8 cellular contexts compared by ENCODE assay signal in genomic region chr4:121869841-121870822, GRCh38. TPM values are rescaled to one million over a fixed set of nuclear protein-coding genes. Genes with fewer than 3 reads are reported as not detected.
DNase-seq lines count a peak whose midpoint lies in the region; ATAC-seq, FAIRE-seq and TF ChIP-seq lines count a peak whose summit lies in the region.

Gene BBS7, minus strand, starts transcription at chr4:121870474. Its CDS starts 161 bp downstream, at chr4:121870313.

- TF ChIP-seq POLR2A in uterus (IDR thresholded peaks at IDR 0.05), result peak; percentile 87 to 90

- H3K4me3 ChIP-seq in astrocyte (ENCODE audit: insufficient read depth, low read depth, low read length), result peak within 1 kb of the TSS; percentile 81
- peak within 1 kb of the TSS; percentile 91 for H3K4me3 ChIP-seq in right cardiac atrium (ENCODE audit: low read length)
- H3K4me3 ChIP-seq in uterus, result peak within 1 kb of the TSS; percentile 82 to 89

- H3K4me1 ChIP-seq in astrocyte (ENCODE audit: insufficient read depth, low read length) (peaks cover 7% of the 10 kb centered on the region), right cardiac atrium (ENCODE audit: control insufficient read depth, insufficient read depth, low read length) (no peaks in the 10 kb centered on the region), uterus (no peaks in the 10 kb centered on the region)

- no peak for TF ChIP-seq CTCF in astrocyte (IDR thresholded peaks at IDR 0.05; ENCODE audit: insufficient read depth, low read depth, low read length)
- TF ChIP-seq CTCF in uterus (IDR thresholded peaks at IDR 0.05), result no peak

- H3K27me3 ChIP-seq in astrocyte (ENCODE audit: insufficient read depth, low read length) (no peaks in the 10 kb centered on the region), right cardiac atrium (ENCODE audit: control insufficient read depth, insufficient read depth) (no peaks in the 10 kb centered on the region), uterus (no peaks in the 10 kb centered on the region)

- peaks cover 13% of the 10 kb centered on the region for H3K36me3 Mint-ChIP-seq in astrocyte (ENCODE audit: low read depth, unreplicated experiment)

- H3K36me3 ChIP-seq in astrocyte (ENCODE audit: insufficient read depth, low read length) (peaks cover 4% of the 10 kb centered on the region), uterus (no peaks in the 10 kb centered on the region)

- intact Hi-C loops in right cardiac atrium (cut with DNase I) (no loop called here), uterus (cut with DNase I; ENCODE audit: low total_unique reads) (no loop called here)

- under 1% methylated on average over 58 of the region's 58 CpGs for WGBS in right cardiac atrium

- DNase-seq in NCI-H2029 (lab: John Stamatoyannopoulos, UW) (peak; percentile 93), T-helper 22 cell (ENCODE audit: low read depth) (peak; percentile 87), astrocyte (ENCODE audit: low read depth) (peak; percentile 91), right cardiac atrium (peak; percentile 99 to 100 (median 99)), pulmonary artery endothelial cell (ENCODE audit: low read depth, low spot score) (peak; percentile 92), uterus (peak; percentile 99)

- no peaks in the 10 kb centered on the region for H4K20me1 ChIP-seq in astrocyte (ENCODE audit: insufficient read depth, low read length)

- H3K27ac ChIP-seq in astrocyte (ENCODE audit: low read depth, low read length) (peak within 1 kb of the TSS; percentile 85), right cardiac atrium (ENCODE audit: low read length) (peak within 1 kb of the TSS; percentile 74), uterus (peak within 1 kb of the TSS; percentile 91 to 97)

- peak within 1 kb of the TSS; percentile 80 for H3K27ac Mint-ChIP-seq in astrocyte (ENCODE audit: unreplicated experiment)

- H3K9me3 ChIP-seq in astrocyte (ENCODE audit: insufficient read depth, low read depth, low read length) (no peaks in the 10 kb centered on the region), right cardiac atrium (ENCODE audit: control insufficient read depth, low read length) (no peaks in the 10 kb centered on the region), uterus (no peaks in the 10 kb centered on the region)

- H3K4me3 Mint-ChIP-seq in astrocyte (ENCODE audit: unreplicated experiment), result peak within 1 kb of the TSS; percentile 95

- ATAC-seq in GM18502 (IDR thresholded peaks at IDR 0.05; ENCODE audit: poor library complexity, unreplicated experiment) (peak; percentile 99), HG02970 (IDR thresholded peaks at IDR 0.05; ENCODE audit: low FRiP score, unreplicated experiment) (peak; percentile 99), right cardiac atrium (peak; percentile 100)

- H2AFZ ChIP-seq in astrocyte (ENCODE audit: low read depth, low read length), result peak within 1 kb of the TSS; percentile 83

- H3K79me2 ChIP-seq in astrocyte (ENCODE audit: insufficient read depth, low read length), result peaks cover 17% of the 10 kb centered on the region

- peak; percentile 37 for FAIRE-seq in astrocyte (lab: Jason Lieb, UNC)

- H3K27me3 Mint-ChIP-seq in astrocyte (ENCODE audit: low read depth, unreplicated experiment), result no peaks in the 10 kb centered on the region

- peak within 1 kb of the TSS; percentile 88 for H3K4me2 ChIP-seq in astrocyte (ENCODE audit: low read length)

- H3K9ac ChIP-seq in astrocyte (ENCODE audit: low read length), result peak within 1 kb of the TSS; percentile 87

- H3K9me3 Mint-ChIP-seq in astrocyte (ENCODE audit: unreplicated experiment), result no peaks in the 10 kb centered on the region

- H3K4me1 Mint-ChIP-seq in astrocyte (ENCODE audit: low read depth, unreplicated experiment), result no peaks in the 10 kb centered on the region

RNA-seq across cellular contexts. Expression of gene BBS7, which starts in this region (rescaled TPM):
- total RNA-seq in astrocyte (21.0 TPM in 2 replicates), right cardiac atrium (10 to 100 TPM in 1 of 4 donors, 1 to 10 TPM in 3; 5.8 to 10.2 (median 8.2) TPM), pulmonary artery endothelial cell (19.2 and 20.4 TPM in 2 replicates), uterus (10 to 100 TPM; 10.3 to 55.8 (median 35.2) TPM)
- 3.5 TPM for polyA plus RNA-seq in right cardiac atrium

Comparison
In these comparisons a context has a peak if more than half of its experiments do, and no peak if none do; other contexts are left out.
1. Peak in every context shown above with its lines: DNase-seq, ATAC-seq, H3K4me3 ChIP-seq and H3K27ac ChIP-seq.